Comparison of ENCODE assay signal across 16 cellular contexts in the genomic region with DNA sequence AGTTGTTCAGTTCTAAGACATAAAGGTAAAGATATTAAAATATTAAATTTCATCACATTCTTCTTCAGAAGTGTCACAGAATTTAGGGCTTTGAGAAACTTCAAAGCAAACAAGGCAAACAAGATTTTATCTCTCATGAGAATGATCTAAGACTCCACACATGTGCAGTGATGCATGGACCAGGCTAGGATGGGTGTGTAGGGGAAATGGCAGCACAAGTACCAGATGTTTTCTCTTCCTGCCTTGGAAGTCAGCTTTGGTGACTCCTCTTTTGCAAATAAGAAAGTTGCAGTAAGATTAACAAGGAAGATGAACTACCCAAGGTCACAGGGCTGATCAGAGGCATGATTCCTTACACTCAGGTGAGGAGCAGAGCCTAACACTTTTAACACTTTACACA.
"Had no signal": no experiment of that assay in that cellular context is flagged by ENCODE, and none has a peak within 500 bp of the region (broad histone marks: within the 10 kb centered on the region; RNA-seq: fewer than 3 reads in every experiment).

No MANE protein-coding gene starts in this region.

- H3K9me3 ChIP-seq: stomach, testis, upper lobe of right lung had no signal

- ATAC-seq: natural killer cell, upper lobe of right lung had no signal

- H3K27ac Mint-ChIP-seq: natural killer cell; T-helper 2 cell treated with Interferon-gamma antibody and Interleukin-4, amounts not matched to agents 5 μg/mL and 100 μg/mL, for 36 hours had no signal

- DNase-seq: activated CD4-positive, alpha-beta T cell treated with anti-CD3 and anti-CD28 coated beads, Interleukin-2, amount 50 U/mL, for 1 hour; activated CD4-positive, CD25-positive, alpha-beta regulatory T cell; activated naive CD4-positive, alpha-beta T cell treated with Interleukin-2 at 50 U/mL for 16 hours; anterior cingulate cortex; cortex of kidney; effector CD8-positive, alpha-beta T cell; mesendoderm; natural killer cell; posterior cingulate gyrus; retina; stimulated activated CD4-positive, alpha-beta T cell treated with anti-CD3 and anti-CD28 coated beads, Interleukin-12 subunit alpha, Interleukin-12 subunit beta, amount 100 ng/mL, for 4 hours; stimulated activated CD4-positive, alpha-beta T cell treated with anti-CD3 and anti-CD28 coated beads, Interleukin-2, amount 100 ng/mL, for 24 hours; stomach; testis; upper lobe of right lung had no signal

- H3K36me3 Mint-ChIP-seq: natural killer cell had no signal

- H3K4me3 ChIP-seq: stomach, testis, upper lobe of right lung had no signal

- H3K36me3 ChIP-seq: stomach, upper lobe of right lung had no signal

- H3K4me1 Mint-ChIP-seq: natural killer cell had no signal

- H3K4me1 ChIP-seq: stomach, testis, upper lobe of right lung had no signal

- H3K27me3 ChIP-seq: stomach, testis, upper lobe of right lung had no signal

- H3K4me3 Mint-ChIP-seq: natural killer cell; T-helper 2 cell treated with Interferon-gamma antibody and Interleukin-4, amounts not matched to agents 5 μg/mL and 100 μg/mL, for 36 hours had no signal

- H3K9me3 Mint-ChIP-seq: T-helper 2 cell treated with Interferon-gamma antibody and Interleukin-4, amounts not matched to agents 5 μg/mL and 100 μg/mL, for 36 hours had no signal

- H3K27ac ChIP-seq: stomach, testis, upper lobe of right lung had no signal
